ENCODE assay signal across 20 cellular contexts in genomic region chr3:135865554-135865953, GRCh38.
"Had no signal": no experiment of that assay in that cellular context is flagged by ENCODE, and none has a peak within 500 bp of the region (broad histone marks: within the 10 kb centered on the region; RNA-seq: fewer than 3 reads in every experiment).

No MANE protein-coding gene starts in this region.

- H3K4me1 ChIP-seq: breast epithelium, colonic mucosa, transverse colon, uterus had no signal

- H3K4me3 ChIP-seq: breast epithelium, colonic mucosa, dorsolateral prefrontal cortex, smooth muscle cell, transverse colon, uterus had no signal

- H3K9me3 ChIP-seq: colonic mucosa, transverse colon, uterus had no signal

- DNase-seq: activated CD4-positive, alpha-beta T cell treated with anti-CD3 and anti-CD28 coated beads, Interleukin-2, amount 50 U/mL, for 4 hours; activated CD8-positive, alpha-beta memory T cell treated with anti-CD3 and anti-CD28 coated beads for 24 hours; activated CD8-positive, alpha-beta memory T cell treated with anti-CD3 and anti-CD28 coated beads, Interleukin-2, amount 50 U/mL, for 4 hours; activated naive CD4-positive, alpha-beta T cell; activated T-cell treated with anti-CD3 and anti-CD28 coated beads, Interleukin-2, amount 50 U/mL, for 24 hours; colonic mucosa; dorsolateral prefrontal cortex; effector memory CD8-positive, alpha-beta T cell; nucleus accumbens; stimulated activated CD4-positive, alpha-beta T cell treated with anti-CD3 and anti-CD28 coated beads, Interleukin-15, amount 100 ng/mL, for 24 hours; T-helper 1 cell; T-helper 9 cell; transverse colon; uterus had no signal

- H3K27me3 ChIP-seq: breast epithelium, colonic mucosa, transverse colon, uterus had no signal

- ATAC-seq: activated T-helper 17 cell treated with anti-CD3 and anti-CD28 coated beads, Interleukin-2, amount 50 U/mL, for 72 hours; effector memory CD8-positive, alpha-beta T cell; esophagus mucosa; sciatic nerve; stimulated activated memory B cell treated with anti-CD40 and anti-IgM and Interleukin-4, amounts not matched to agents 10 μg/mL and 1 μg/mL and 100 μg/mL, for 72 hours had no signal

- H3K36me3 ChIP-seq: breast epithelium, colonic mucosa, transverse colon, uterus had no signal

- H3K27ac ChIP-seq: breast epithelium, colonic mucosa, dorsolateral prefrontal cortex, transverse colon, uterus had no signal
